Comparison of ENCODE assay signal across 15 cellular contexts in genomic region chr17:77644181-77644972, GRCh38.
DNase-seq lines count a peak whose midpoint lies in the region; ATAC-seq and TF ChIP-seq lines count a peak whose summit lies in the region.
"Had no signal": no experiment of that assay in that cellular context is flagged by ENCODE, and none has a peak within 500 bp of the region (broad histone marks: within the 10 kb centered on the region; RNA-seq: fewer than 3 reads in every experiment).

No MANE protein-coding gene starts in this region.

- H3K9me3 Mint-ChIP-seq in stimulated activated naive CD8-positive, alpha-beta T cell treated with anti-CD3 and anti-CD28 coated beads, Interleukin-15, amount 100 ng/mL, for 72 hours: peaks cover 0 to 5% of the 10 kb centered on the region in 2 donors
- H3K9me3 Mint-ChIP-seq in chondrocyte (ENCODE audit: low read depth): peaks cover 9% of the 10 kb centered on the region

- H3K27ac ChIP-seq in sigmoid colon: no peak overlapping the region
- H3K27ac ChIP-seq: ascending aorta, hepatocyte, prostate gland had no signal

- no peaks in the 10 kb centered on the region for H3K27me3 ChIP-seq in sigmoid colon
- H3K27me3 ChIP-seq: ascending aorta had no signal

- no peak overlapping the region for H3K4me3 ChIP-seq in sigmoid colon
- H3K4me3 ChIP-seq: hepatocyte, K562, prostate gland had no signal

- H3K27me3 Mint-ChIP-seq in stimulated activated naive CD8-positive, alpha-beta T cell treated with anti-CD3 and anti-CD28 coated beads, Interleukin-15, amount 100 ng/mL, for 72 hours: no peaks in the 10 kb centered on the region
- peaks cover 25% of the 10 kb centered on the region for H3K27me3 Mint-ChIP-seq in chondrocyte (ENCODE audit: low read depth)

- intact Hi-C loops in sigmoid colon (cut with DNase I): no loop called here

- no peaks in the 10 kb centered on the region for H3K36me3 ChIP-seq in sigmoid colon
- H3K36me3 ChIP-seq: ascending aorta, prostate gland had no signal

- TF ChIP-seq CTCF in chondrocyte (IDR thresholded peaks at IDR 0.05) (no peak), sigmoid colon (IDR thresholded peaks at IDR 0.05) (no peak)

- H3K36me3 Mint-ChIP-seq in chondrocyte (ENCODE audit: low read depth): peaks cover 9% of the 10 kb centered on the region

- H3K27ac Mint-ChIP-seq in stimulated activated naive CD8-positive, alpha-beta T cell treated with anti-CD3 and anti-CD28 coated beads, Interleukin-15, amount 100 ng/mL, for 72 hours: peak overlapping the region; percentile 61 to 99
- no peak overlapping the region for H3K27ac Mint-ChIP-seq in chondrocyte (ENCODE audit: unreplicated experiment)
- H3K27ac Mint-ChIP-seq: WTC11 had no signal

- peak; percentile 1 for ATAC-seq in stimulated activated naive CD8-positive, alpha-beta T cell treated with anti-CD3 and anti-CD28 coated beads, Interleukin-15, amount 100 ng/mL, for 72 hours
- no peak for ATAC-seq in stimulated activated naive CD8-positive, alpha-beta T cell treated with anti-CD3 and anti-CD28 coated beads, Interleukin-15, Interleukin-2, amounts not matched to agents 100 U/mL and 50 U/mL, for 24 hours
- no peak for ATAC-seq in GM18873 (IDR thresholded peaks at IDR 0.05; ENCODE audit: low FRiP score, unreplicated experiment)
- ATAC-seq: left cardiac atrium had no signal

- 64 to 83% methylated on average over 13 of the region's 13 CpGs for WGBS in sigmoid colon, 2 donors

- DNase-seq in stimulated activated naive CD8-positive, alpha-beta T cell treated with anti-CD3 and anti-CD28 coated beads, Interleukin-15, amount 100 ng/mL, for 72 hours: no peak
- DNase-seq in stimulated activated naive CD8-positive, alpha-beta T cell treated with anti-CD3 and anti-CD28 coated beads, Interleukin-15, Interleukin-2, amounts not matched to agents 100 U/mL and 50 U/mL, for 24 hours: no peak
- DNase-seq in NCI-H524 treated with DMSO at 0.1 percent for 48 hours (lab: John Stamatoyannopoulos, UW) (peak; percentile 99), chondrocyte (ENCODE audit: low spot score) (peak; percentile 72), sigmoid colon (no peak), medulla oblongata (ENCODE audit: extremely low spot score) (no peak), HT-29 (ENCODE audit: low spot score) (no peak)
- DNase-seq: left cardiac atrium, SK-N-SH had no signal

- H3K4me1 ChIP-seq in sigmoid colon: no peaks in the 10 kb centered on the region
- H3K4me1 ChIP-seq: prostate gland had no signal

- H3K4me1 Mint-ChIP-seq in stimulated activated naive CD8-positive, alpha-beta T cell treated with anti-CD3 and anti-CD28 coated beads, Interleukin-15, amount 100 ng/mL, for 72 hours: peaks cover 37% of the 10 kb centered on the region
- H3K4me1 Mint-ChIP-seq in chondrocyte (ENCODE audit: low read depth): peaks cover 11% of the 10 kb centered on the region

- H3K9me3 ChIP-seq in sigmoid colon: no peaks in the 10 kb centered on the region
- H3K9me3 ChIP-seq: ascending aorta, prostate gland, SK-N-SH had no signal

- TF ChIP-seq EP300 in sigmoid colon (IDR thresholded peaks at IDR 0.05): no peak

- TF ChIP-seq POLR2A in sigmoid colon (IDR thresholded peaks at IDR 0.05): no peak

- H3K4me3 Mint-ChIP-seq in stimulated activated naive CD8-positive, alpha-beta T cell treated with anti-CD3 and anti-CD28 coated beads, Interleukin-15, amount 100 ng/mL, for 72 hours: peak overlapping the region; percentile 81
- H3K4me3 Mint-ChIP-seq in chondrocyte (ENCODE audit: unreplicated experiment): no peak overlapping the region
- H3K4me3 Mint-ChIP-seq: WTC11 had no signal

Comparison
In these comparisons a context has a peak if more than half of its experiments do, and no peak if none do; other contexts are left out.
1. DNase-seq: peak in NCI-H524 treated with DMSO at 0.1 percent for 48 hours (single experiment) and chondrocyte (single experiment); none in stimulated activated naive CD8-positive, alpha-beta T cell treated with anti-CD3 and anti-CD28 coated beads, Interleukin-15, amount 100 ng/mL, for 72 hours (0 of 2), stimulated activated naive CD8-positive, alpha-beta T cell treated with anti-CD3 and anti-CD28 coated beads, Interleukin-15, Interleukin-2, amounts not matched to agents 100 U/mL and 50 U/mL, for 24 hours (single experiment), sigmoid colon (single experiment), medulla oblongata (single experiment) and HT-29 (single experiment).